ENCODE assay signal across 10 cellular contexts in the genomic region with DNA sequence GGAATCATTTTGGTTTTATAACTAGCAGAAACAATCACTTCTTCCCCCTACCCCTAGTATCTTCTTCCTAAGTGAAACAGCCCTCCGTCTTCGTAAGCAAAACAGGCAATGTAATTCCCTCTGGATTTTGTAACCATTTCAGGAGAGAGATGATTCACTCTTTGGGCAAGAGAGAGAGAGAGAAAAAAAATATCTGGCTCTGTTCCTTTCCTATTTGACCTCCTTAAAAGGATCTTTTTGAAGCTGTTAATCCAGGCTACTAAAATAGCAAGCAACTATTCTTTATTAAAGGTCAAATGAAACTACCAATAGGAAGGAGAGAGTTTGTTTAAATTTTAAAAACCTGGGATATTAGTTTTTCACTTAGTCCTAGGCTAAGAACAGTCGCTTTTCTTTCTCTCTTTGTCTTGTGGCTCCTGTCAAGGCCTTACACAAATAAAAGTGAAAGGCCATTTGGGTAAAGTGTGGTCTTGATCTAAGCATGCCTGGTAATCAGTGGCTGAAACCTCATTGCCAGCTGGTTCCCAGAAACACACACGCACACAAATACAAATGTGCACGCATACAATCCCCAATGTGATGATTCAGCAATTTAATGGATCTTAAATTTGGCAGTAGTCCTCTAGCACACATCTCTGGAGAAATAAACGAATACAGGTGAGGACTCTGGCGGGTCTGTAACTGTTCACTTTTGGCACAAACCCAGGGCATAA.
DNase-seq lines count a peak whose midpoint lies in the region; ATAC-seq, FAIRE-seq and TF ChIP-seq lines count a peak whose summit lies in the region.
"Had no signal": no experiment of that assay in that cellular context is flagged by ENCODE, and none has a peak within 500 bp of the region (broad histone marks: within the 10 kb centered on the region; RNA-seq: fewer than 3 reads in every experiment).

No MANE protein-coding gene starts in this region.

- H3K9me3 ChIP-seq in kidney (ENCODE audit: control insufficient read depth in 1 of 2, low read length in 2 of 2), result no peaks in the 10 kb centered on the region

- ATAC-seq in SK-N-SH treated with all-trans-retinoic acid at 6 μM for 48 hours (peak; percentile 60; the same call in 2 of the 3 replicates), HG03039 (IDR thresholded peaks at IDR 0.05; ENCODE audit: unreplicated experiment) (no peak)
- no peak for ATAC-seq in stimulated activated effector memory CD8-positive, alpha-beta T cell treated with anti-CD3 and anti-CD28 coated beads, Interleukin-12 subunit alpha, Interleukin-12 subunit beta, amount 100 ng/mL, for 72 hours

- H3K36me3 ChIP-seq in rectal smooth muscle tissue (ENCODE audit: control insufficient read depth, insufficient read depth, low read length), result no peaks in the 10 kb centered on the region
- no peaks in the 10 kb centered on the region for H3K36me3 ChIP-seq in kidney (ENCODE audit: control insufficient read depth in 1 of 2, insufficient read depth in 2 of 2, low read length in 2 of 2)

- H3K4me3 Mint-ChIP-seq in stimulated activated effector memory CD8-positive, alpha-beta T cell treated with anti-CD3 and anti-CD28 coated beads, Interleukin-12 subunit alpha, Interleukin-12 subunit beta, amount 100 ng/mL, for 72 hours, result no peak overlapping the region
- H3K4me3 Mint-ChIP-seq: endodermal cell had no signal

- intact Hi-C loops in kidney (cut with DNase I), result no loop called here

- H3K27ac ChIP-seq in rectal smooth muscle tissue (ENCODE audit: low read depth, low read length), result peak overlapping the region; percentile 99
- peak overlapping the region in 1 of 2 donors; percentile 52 for H3K27ac ChIP-seq in kidney (ENCODE audit: low read depth in 2 of 2, low read length in 2 of 2)
- H3K27ac ChIP-seq: HL-60 had no signal

- H3K27ac Mint-ChIP-seq in stimulated activated effector memory CD8-positive, alpha-beta T cell treated with anti-CD3 and anti-CD28 coated beads, Interleukin-12 subunit alpha, Interleukin-12 subunit beta, amount 100 ng/mL, for 72 hours, result no peak overlapping the region
- H3K27ac Mint-ChIP-seq: endodermal cell had no signal

- H3K4me1 Mint-ChIP-seq in stimulated activated effector memory CD8-positive, alpha-beta T cell treated with anti-CD3 and anti-CD28 coated beads, Interleukin-12 subunit alpha, Interleukin-12 subunit beta, amount 100 ng/mL, for 72 hours, result no peaks in the 10 kb centered on the region
- H3K4me1 Mint-ChIP-seq: endodermal cell had no signal

- H3K36me3 Mint-ChIP-seq in stimulated activated effector memory CD8-positive, alpha-beta T cell treated with anti-CD3 and anti-CD28 coated beads, Interleukin-12 subunit alpha, Interleukin-12 subunit beta, amount 100 ng/mL, for 72 hours, result no peaks in the 10 kb centered on the region

- H3K27me3 ChIP-seq in rectal smooth muscle tissue (ENCODE audit: control insufficient read depth, insufficient read depth, low read length), result no peaks in the 10 kb centered on the region

- DNase-seq in GM04503 (ENCODE audit: low read depth) (peak; percentile 73), fibroblast of the conjunctiva (ENCODE audit: low read depth) (peak; percentile 90), HT-29 (ENCODE audit: low spot score) (no peak), kidney (no peak)
- no peak for DNase-seq in stimulated activated effector memory CD8-positive, alpha-beta T cell treated with anti-CD3 and anti-CD28 coated beads, Interleukin-12 subunit alpha, Interleukin-12 subunit beta, amount 100 ng/mL, for 72 hours (ENCODE audit: low spot score in 2 of 2)
- DNase-seq: endodermal cell had no signal

- no peak for TF ChIP-seq CTCF in kidney (IDR thresholded peaks at IDR 0.05; ENCODE audit: borderline replicate concordance, extremely low read depth, insufficient read depth)

- no peak overlapping the region for H3K4me3 ChIP-seq in rectal smooth muscle tissue (ENCODE audit: low read length)
- no peak overlapping the region for H3K4me3 ChIP-seq in kidney (ENCODE audit: low read length in 2 of 2)

- FAIRE-seq in kidney (lab: Jason Lieb, UNC), result no peak

- H3K9me3 Mint-ChIP-seq in stimulated activated effector memory CD8-positive, alpha-beta T cell treated with anti-CD3 and anti-CD28 coated beads, Interleukin-12 subunit alpha, Interleukin-12 subunit beta, amount 100 ng/mL, for 72 hours, result no peaks in the 10 kb centered on the region

- peaks cover 36% of the 10 kb centered on the region for H3K4me1 ChIP-seq in rectal smooth muscle tissue (ENCODE audit: control insufficient read depth, insufficient read depth, low read length)
- peaks cover 0 to 2% of the 10 kb centered on the region in 2 donors for H3K4me1 ChIP-seq in kidney (ENCODE audit: control insufficient read depth in 1 of 2, insufficient read depth in 1 of 2, low read depth in 1 of 2, low read length in 2 of 2)

- H3K9ac ChIP-seq in rectal smooth muscle tissue (ENCODE audit: low read length) (no peak overlapping the region), kidney (ENCODE audit: low read length in 2 of 2) (no peak overlapping the region)

TF ChIP-seq in SK-N-SH treated with all-trans-retinoic acid at 6 μM for 48 hours, 23 proteins besides CTCF, POLR2A, EP300 and RAD21 (continues in another document):
- TF ChIP-seq ESRRG (CRISPR knock-in tag; IDR thresholded peaks at IDR 0.05) (no peak), SNAI2 (CRISPR knock-in tag; IDR thresholded peaks at IDR 0.05) (no peak), CSDC2 (CRISPR knock-in tag; IDR thresholded peaks at IDR 0.05) (no peak), OSR1 (CRISPR knock-in tag; IDR thresholded peaks at IDR 0.05) (no peak), GLIS3 (CRISPR knock-in tag; IDR thresholded peaks at IDR 0.05) (no peak), BACH2 (CRISPR knock-in tag; IDR thresholded peaks at IDR 0.05; ENCODE audit: borderline replicate concordance) (no peak), POU6F1 (CRISPR knock-in tag; IDR thresholded peaks at IDR 0.05; ENCODE audit: borderline replicate concordance, low read depth) (no peak), PATZ1 (CRISPR knock-in tag; IDR thresholded peaks at IDR 0.05; ENCODE audit: borderline replicate concordance) (no peak)
- TF ChIP-seq, protein P1, sequence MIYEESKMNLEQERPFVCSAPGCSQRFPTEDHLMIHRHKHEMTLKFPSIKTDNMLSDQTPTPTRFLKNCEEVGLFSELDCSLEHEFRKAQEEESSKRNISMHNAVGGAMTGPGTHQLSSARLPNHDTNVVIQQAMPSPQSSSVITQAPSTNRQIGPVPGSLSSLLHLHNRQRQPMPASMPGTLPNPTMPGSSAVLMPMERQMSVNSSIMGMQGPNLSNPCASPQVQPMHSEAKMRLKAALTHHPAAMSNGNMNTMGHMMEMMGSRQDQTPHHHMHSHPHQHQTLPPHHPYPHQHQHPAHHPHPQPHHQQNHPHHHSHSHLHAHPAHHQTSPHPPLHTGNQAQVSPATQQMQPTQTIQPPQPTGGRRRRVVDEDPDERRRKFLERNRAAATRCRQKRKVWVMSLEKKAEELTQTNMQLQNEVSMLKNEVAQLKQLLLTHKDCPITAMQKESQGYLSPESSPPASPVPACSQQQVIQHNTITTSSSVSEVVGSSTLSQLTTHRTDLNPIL (CRISPR knock-in tag; IDR thresholded peaks at IDR 0.05; ENCODE audit: low read depth), result no peak

Comparison
In these comparisons a context has a peak if more than half of its experiments do, and no peak if none do; other contexts are left out.
1. DNase-seq: peak in GM04503 (single experiment) and fibroblast of the conjunctiva (single experiment); none in HT-29 (single experiment), kidney (single experiment) and stimulated activated effector memory CD8-positive, alpha-beta T cell treated with anti-CD3 and anti-CD28 coated beads, Interleukin-12 subunit alpha, Interleukin-12 subunit beta, amount 100 ng/mL, for 72 hours (0 of 2).